Comparison of ENCODE assay signal across 1 cellular context in the genomic region with DNA sequence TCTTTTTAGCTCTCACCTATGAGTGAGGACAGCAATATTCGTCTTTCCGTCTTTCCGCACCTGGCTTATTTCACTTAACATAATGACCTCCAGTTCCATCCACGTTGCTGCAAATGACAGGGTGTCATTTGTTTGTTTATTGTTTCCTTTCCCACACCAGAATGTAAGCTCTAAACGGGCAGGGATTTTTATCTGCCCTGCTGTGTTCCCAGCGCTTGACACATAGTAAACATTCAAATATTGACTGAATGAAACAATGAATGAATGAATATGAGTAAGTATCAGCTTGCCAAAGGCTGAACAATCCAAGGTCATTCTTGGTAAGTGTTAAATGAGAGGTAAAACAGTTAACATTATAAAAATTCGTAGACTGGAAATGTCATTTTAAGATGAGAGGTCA.
TF ChIP-seq lines count a peak whose summit lies in the region.

No MANE protein-coding gene starts in this region.

TF ChIP-seq in SK-N-SH, 30 proteins besides CTCF, POLR2A, EP300 and RAD21 (continued from another document):
- TF ChIP-seq REST (IDR thresholded peaks at IDR 0.05; ENCODE audit: low read depth, low read length) (no peak), TEAD4 (IDR thresholded peaks at IDR 0.05; ENCODE audit: borderline replicate concordance, insufficient read depth) (no peak), FOXM1 (IDR thresholded peaks at IDR 0.05; ENCODE audit: low read depth) (no peak)
